ENCODE assay signal across 24 cellular contexts in genomic region chr20:57470212-57470522, GRCh38. TPM values are rescaled to one million over a fixed set of nuclear protein-coding genes. Genes with fewer than 3 reads are reported as not detected.
DNase-seq lines count a peak whose midpoint lies in the region; TF ChIP-seq lines count a peak whose summit lies in the region.
"Had no signal": no experiment of that assay in that cellular context is flagged by ENCODE, and none has a peak within 500 bp of the region (broad histone marks: within the 10 kb centered on the region; RNA-seq: fewer than 3 reads in every experiment).

No MANE protein-coding gene starts in this region.

- H3K4me1 ChIP-seq in rectal smooth muscle tissue (ENCODE audit: control insufficient read depth, insufficient read depth, low read length), result peaks cover 14% of the 10 kb centered on the region

- no peak overlapping the region for H3K4me3 Mint-ChIP-seq in activated T-helper 1 cell treated with anti-CD3 and anti-CD28 coated beads, Interleukin-12 subunit alpha, Interleukin-12 subunit beta, Interleukin-2, Interleukin-4 antibody, amounts not matched to agents 30 ng/mL and 10 ng/mL and 1 ng/mL, durations not matched to agents 14 hours and 24 hours and 36 hours
- H3K4me3 Mint-ChIP-seq: HFFc6 had no signal

- H3K4me3 ChIP-seq in rectal smooth muscle tissue (ENCODE audit: low read length), result no peak overlapping the region
- no peak overlapping the region for H3K4me3 ChIP-seq in H7 (ENCODE audit: insufficient read depth, low read depth, low read length)
- H3K4me3 ChIP-seq: lower lobe of right lung, suprapubic skin had no signal

- H3K27ac ChIP-seq in rectal smooth muscle tissue (ENCODE audit: low read depth, low read length), result peak overlapping the region; percentile 74
- H3K27ac ChIP-seq: KMS-11, lower lobe of right lung, suprapubic skin had no signal

- no peak for TF ChIP-seq EP300 in Ishikawa (IDR thresholded peaks at IDR 0.05; ENCODE audit: borderline replicate concordance)

- no peaks in the 10 kb centered on the region for H3K4me1 Mint-ChIP-seq in activated T-helper 1 cell treated with anti-CD3 and anti-CD28 coated beads, Interleukin-12 subunit alpha, Interleukin-12 subunit beta, Interleukin-2, Interleukin-4 antibody, amounts not matched to agents 30 ng/mL and 10 ng/mL and 1 ng/mL, durations not matched to agents 14 hours and 24 hours and 36 hours (ENCODE audit: low read depth)

- H3K36me3 ChIP-seq in rectal smooth muscle tissue (ENCODE audit: control insufficient read depth, insufficient read depth, low read length) (no peaks in the 10 kb centered on the region), H7 (replicated peaks; ENCODE audit: control insufficient read depth, insufficient read depth, low read length) (no peaks in the 10 kb centered on the region)
- H3K36me3 ChIP-seq: lower lobe of right lung, suprapubic skin had no signal

- TF ChIP-seq RAD21 in Ishikawa (IDR thresholded peaks at IDR 0.05; ENCODE audit: low read depth), result no peak

- peaks cover 2% of the 10 kb centered on the region for H3K27me3 Mint-ChIP-seq in activated T-helper 1 cell treated with anti-CD3 and anti-CD28 coated beads, Interleukin-12 subunit alpha, Interleukin-12 subunit beta, Interleukin-2, Interleukin-4 antibody, amounts not matched to agents 30 ng/mL and 10 ng/mL and 1 ng/mL, durations not matched to agents 14 hours and 24 hours and 36 hours (ENCODE audit: insufficient read depth)

- no peaks in the 10 kb centered on the region for H3K27me3 ChIP-seq in rectal smooth muscle tissue (ENCODE audit: control insufficient read depth, insufficient read depth, low read length)
- peaks cover 2% of the 10 kb centered on the region for H3K27me3 ChIP-seq in H7 (ENCODE audit: control insufficient read depth, insufficient read depth, low read length)

- no peak overlapping the region for H3K27ac Mint-ChIP-seq in activated T-helper 1 cell treated with anti-CD3 and anti-CD28 coated beads, Interleukin-12 subunit alpha, Interleukin-12 subunit beta, Interleukin-2, Interleukin-4 antibody, amounts not matched to agents 30 ng/mL and 10 ng/mL and 1 ng/mL, durations not matched to agents 14 hours and 24 hours and 36 hours
- H3K27ac Mint-ChIP-seq: B cell, HFFc6 had no signal

- peak; percentile 69 for DNase-seq in NCI-H510A treated with DMSO at 0.1 percent for 48 hours (lab: John Stamatoyannopoulos, UW)
- DNase-seq in islet precursor cell, result peak; percentile 79
- DNase-seq in NCI-H345 (lab: John Stamatoyannopoulos, UW), result no peak
- no peak for DNase-seq in activated T-helper 1 cell treated with anti-CD3 and anti-CD28 coated beads, Interleukin-12 subunit alpha, Interleukin-12 subunit beta, Interleukin-2, Interleukin-4 antibody, amounts not matched to agents 30 ng/mL and 10 ng/mL and 1 ng/mL, durations not matched to agents 14 hours and 24 hours and 36 hours (ENCODE audit: low spot score)
- no peak for DNase-seq in H7
- DNase-seq: activated CD4-positive, alpha-beta T cell treated with anti-CD3 and anti-CD28 coated beads for 1 hour; activated naive CD4-positive, alpha-beta T cell; amygdala; Calu3; central memory CD4-positive, alpha-beta T cell; erythroblast; HFFc6; lower lobe of right lung; naive B cell; NCI-H1105; NCI-H2171 treated with DMSO at 0.1 percent for 48 hours; stimulated activated CD4-positive, alpha-beta T cell treated with anti-CD3 and anti-CD28 coated beads, Interleukin-12 subunit alpha, Interleukin-12 subunit beta, amount 100 ng/mL, for 4 hours; T1000 had no signal

- intact Hi-C loops in activated T-helper 1 cell treated with anti-CD3 and anti-CD28 coated beads, Interleukin-12 subunit alpha, Interleukin-12 subunit beta, Interleukin-2, Interleukin-4 antibody, amounts not matched to agents 30 ng/mL and 10 ng/mL and 1 ng/mL, durations not matched to agents 14 hours and 24 hours and 36 hours (cut with micrococcal nuclease), result no loop called here

- no peaks in the 10 kb centered on the region for H3K36me3 Mint-ChIP-seq in activated T-helper 1 cell treated with anti-CD3 and anti-CD28 coated beads, Interleukin-12 subunit alpha, Interleukin-12 subunit beta, Interleukin-2, Interleukin-4 antibody, amounts not matched to agents 30 ng/mL and 10 ng/mL and 1 ng/mL, durations not matched to agents 14 hours and 24 hours and 36 hours (ENCODE audit: low read depth)
- H3K36me3 Mint-ChIP-seq: naive B cell had no signal

- no peaks in the 10 kb centered on the region for H3K9me3 Mint-ChIP-seq in activated T-helper 1 cell treated with anti-CD3 and anti-CD28 coated beads, Interleukin-12 subunit alpha, Interleukin-12 subunit beta, Interleukin-2, Interleukin-4 antibody, amounts not matched to agents 30 ng/mL and 10 ng/mL and 1 ng/mL, durations not matched to agents 14 hours and 24 hours and 36 hours
- H3K9me3 Mint-ChIP-seq: HFFc6 had no signal

- no peak overlapping the region for H3K9ac ChIP-seq in rectal smooth muscle tissue (ENCODE audit: low read length)
- H3K9ac ChIP-seq: KMS-11 had no signal

TF ChIP-seq in Ishikawa, 13 proteins besides CTCF, POLR2A, EP300 and RAD21:
- TF ChIP-seq MAX (IDR thresholded peaks at IDR 0.05) (no peak; the same call in 1 of the 2 replicates), TCF12 (IDR thresholded peaks at IDR 0.05; ENCODE audit: low read depth) (0 out of 2 replicates have a peak, but pooled peaks have one; percentile 42), EGR1 (IDR thresholded peaks at IDR 0.05) (no peak)
TF ChIP-seq in Ishikawa: peak in this region for 1.

RNA-seq across cellular contexts. Expression of gene CTCFL, which starts 54.8 kb away (rescaled TPM):
- total RNA-seq in activated T-helper 1 cell treated with anti-CD3 and anti-CD28 coated beads, Interleukin-12 subunit alpha, Interleukin-12 subunit beta, Interleukin-2, Interleukin-4 antibody, amounts not matched to agents 30 ng/mL and 10 ng/mL and 1 ng/mL, durations not matched to agents 14 hours and 24 hours and 36 hours, result not detected in 2 replicates
- 8.2 and 14.2 TPM in 2 replicates for total RNA-seq in H7 (2014; rRNA removed; shearing (Covaris generic))
- total RNA-seq: B cell, Calu3, HFFc6, lower lobe of right lung, progenitor cell of endocrine pancreas, suprapubic skin had no signal

Comparison
In these comparisons a context has a peak if more than half of its experiments do, and no peak if none do; other contexts are left out.
1. DNase-seq: peak in NCI-H510A treated with DMSO at 0.1 percent for 48 hours (single experiment) and islet precursor cell (single experiment); none in NCI-H345 (single experiment), activated T-helper 1 cell treated with anti-CD3 and anti-CD28 coated beads, Interleukin-12 subunit alpha, Interleukin-12 subunit beta, Interleukin-2, Interleukin-4 antibody, amounts not matched to agents 30 ng/mL and 10 ng/mL and 1 ng/mL, durations not matched to agents 14 hours and 24 hours and 36 hours (single experiment) and H7 (single experiment).